ENCODE assay signal across 2 cellular contexts in genomic region chr3:185555948-185556347, GRCh38.
TF ChIP-seq lines count a peak whose summit lies in the region.

No MANE protein-coding gene starts in this region.

TF ChIP-seq in HEK293, 187 proteins besides CTCF, POLR2A, EP300 and RAD21:
- TF ChIP-seq ZNF596 (tag by site-specific recombination; IDR thresholded peaks at IDR 0.05) (no peak), ZNF660 (tag by site-specific recombination; IDR thresholded peaks at IDR 0.05) (0 out of 2 replicates have a peak, but pooled peaks have one; percentile 22)

TF ChIP-seq in K562, 482 proteins besides CTCF, POLR2A, EP300 and RAD21:
- peak; percentile 25; the same call in 1 of the 2 replicates for TF ChIP-seq CBFA2T3 (IDR thresholded peaks at IDR 0.05)
- TF ChIP-seq ZBTB9 (CRISPR knock-in tag; IDR thresholded peaks at IDR 0.05): no peak
- TF ChIP-seq BMI1 (IDR thresholded peaks at IDR 0.05; ENCODE audit: low read length): no peak
- TF ChIP-seq NFIC (IDR thresholded peaks at IDR 0.05): peak; percentile 64
